Comparison of ENCODE assay signal across 17 cellular contexts in the genomic region with DNA sequence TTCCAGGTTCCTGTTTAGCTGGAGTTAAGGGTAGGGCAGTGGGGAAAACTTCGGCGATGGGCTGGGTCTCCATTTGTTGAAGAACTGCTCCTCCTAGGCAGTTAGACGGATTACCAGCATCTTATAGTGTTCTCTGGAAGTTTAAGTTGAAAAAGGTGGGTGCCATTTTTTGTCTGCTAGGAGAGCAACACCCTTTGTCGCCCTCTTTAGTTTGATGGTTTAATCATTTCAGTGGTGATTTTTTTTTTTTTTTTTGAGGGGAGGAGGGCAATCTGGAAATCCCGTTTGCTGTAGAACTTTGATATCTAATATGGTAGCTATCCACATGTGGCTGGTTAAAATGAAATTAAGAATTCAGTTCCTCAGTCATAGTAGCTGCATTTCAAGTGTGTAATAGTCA.
"Had no signal": no experiment of that assay in that cellular context is flagged by ENCODE, and none has a peak within 500 bp of the region (broad histone marks: within the 10 kb centered on the region; RNA-seq: fewer than 3 reads in every experiment).

No MANE protein-coding gene starts in this region.

- H3K27ac Mint-ChIP-seq: activated naive CD4-positive, alpha-beta T cell treated with anti-CD3 and anti-CD28 coated beads, Interleukin-2, amount 10 ng/mL, durations not matched to agents 7 days and 5 days; activated T-helper 17 cell treated with anti-CD3 and anti-CD28 coated beads, Interleukin-2, amount 50 U/mL, for 72 hours; brain; stimulated activated naive CD8-positive, alpha-beta T cell treated with anti-CD3 and anti-CD28 coated beads, Interleukin-15, Interleukin-2, amounts not matched to agents 100 ng/mL and 50 ng/mL, for 24 hours had no signal

- H3K27ac ChIP-seq: colonic mucosa, esophagus squamous epithelium, spleen, suprapubic skin, upper lobe of left lung, WERI-Rb-1 had no signal

- H3K27me3 ChIP-seq: colonic mucosa, esophagus squamous epithelium, spleen, suprapubic skin, upper lobe of left lung had no signal

- H3K4me3 ChIP-seq: colonic mucosa, esophagus squamous epithelium, spleen, suprapubic skin, upper lobe of left lung had no signal

- DNase-seq: activated CD8-positive, alpha-beta memory T cell treated with anti-CD3 and anti-CD28 coated beads for 24 hours; activated naive CD4-positive, alpha-beta T cell treated with anti-CD3 and anti-CD28 coated beads, Interleukin-2, amount 10 ng/mL, durations not matched to agents 7 days and 5 days; amygdala; central memory CD4-positive, alpha-beta T cell; colonic mucosa; esophagus squamous epithelium; hippocampal formation; upper lobe of left lung; WERI-Rb-1 had no signal

- H3K4me1 ChIP-seq: colonic mucosa had no signal

- H3K9me3 ChIP-seq: colonic mucosa, esophagus squamous epithelium, spleen, suprapubic skin, upper lobe of left lung had no signal

- H3K27me3 Mint-ChIP-seq: activated naive CD4-positive, alpha-beta T cell treated with anti-CD3 and anti-CD28 coated beads, Interleukin-2, amount 10 ng/mL, durations not matched to agents 7 days and 5 days; activated T-helper 17 cell treated with anti-CD3 and anti-CD28 coated beads, Interleukin-2, amount 50 U/mL, for 72 hours; stimulated activated naive CD8-positive, alpha-beta T cell treated with anti-CD3 and anti-CD28 coated beads, Interleukin-15, Interleukin-2, amounts not matched to agents 100 ng/mL and 50 ng/mL, for 24 hours had no signal

- H3K9me3 Mint-ChIP-seq: activated naive CD4-positive, alpha-beta T cell treated with anti-CD3 and anti-CD28 coated beads, Interleukin-2, amount 10 ng/mL, durations not matched to agents 7 days and 5 days; activated T-helper 17 cell treated with anti-CD3 and anti-CD28 coated beads, Interleukin-2, amount 50 U/mL, for 72 hours; neural crest cell; stimulated activated naive CD8-positive, alpha-beta T cell treated with anti-CD3 and anti-CD28 coated beads, Interleukin-15, Interleukin-2, amounts not matched to agents 100 ng/mL and 50 ng/mL, for 24 hours had no signal

- H3K4me3 Mint-ChIP-seq: activated naive CD4-positive, alpha-beta T cell treated with anti-CD3 and anti-CD28 coated beads, Interleukin-2, amount 10 ng/mL, durations not matched to agents 7 days and 5 days; activated T-helper 17 cell treated with anti-CD3 and anti-CD28 coated beads, Interleukin-2, amount 50 U/mL, for 72 hours; neural crest cell; stimulated activated naive CD8-positive, alpha-beta T cell treated with anti-CD3 and anti-CD28 coated beads, Interleukin-15, Interleukin-2, amounts not matched to agents 100 ng/mL and 50 ng/mL, for 24 hours had no signal

- ATAC-seq: activated T-helper 17 cell treated with anti-CD3 and anti-CD28 coated beads, Interleukin-2, amount 50 U/mL, for 72 hours; left lobe of liver; sciatic nerve had no signal
